Comparison of ENCODE assay signal across 19 cellular contexts in the genomic region with DNA sequence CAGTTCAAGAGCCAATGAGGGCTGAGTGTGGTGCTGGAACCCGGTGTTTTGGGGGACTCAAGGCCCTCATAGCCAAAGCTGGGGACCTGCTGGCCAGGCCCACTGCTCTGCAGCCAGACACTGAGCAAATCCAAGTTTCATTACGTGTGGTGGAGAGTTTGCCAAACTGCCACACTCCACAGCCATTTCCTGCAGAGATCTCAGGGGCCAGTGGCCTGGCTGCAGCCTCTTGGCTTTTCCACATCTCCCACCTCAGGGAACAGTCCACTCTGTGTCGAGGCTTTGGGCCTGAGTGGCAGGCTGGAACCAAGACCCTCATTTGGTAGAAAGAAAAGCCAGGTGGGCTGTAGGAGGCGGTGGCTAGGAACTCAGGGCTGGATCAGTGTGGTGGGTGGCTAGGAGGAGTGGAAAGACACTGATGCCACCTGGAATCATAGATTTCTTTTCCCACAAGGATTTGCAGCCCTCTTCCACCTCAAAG. TPM values are rescaled to one million over a fixed set of nuclear protein-coding genes. Genes with fewer than 3 reads are reported as not detected.
A peak's percentile ranks its signal among the peaks of the same experiment; 100 is the strongest.
DNase-seq lines count a peak whose midpoint lies in the region; ATAC-seq and TF ChIP-seq lines count a peak whose summit lies in the region.
"Had no signal": no experiment of that assay in that cellular context is flagged by ENCODE, and none has a peak within 500 bp of the region (broad histone marks: within the 10 kb centered on the region; RNA-seq: fewer than 3 reads in every experiment).

No MANE protein-coding gene starts in this region.

- no peak overlapping the region for H2BK5ac ChIP-seq in mesendoderm (ENCODE audit: low read length)

- DNase-seq in activated CD8-positive, alpha-beta memory T cell treated with anti-CD3 and anti-CD28 coated beads, Interleukin-2, amount 50 U/mL, for 48 hours, result peak; percentile 41
- DNase-seq in activated CD8-positive, alpha-beta memory T cell treated with anti-CD3 and anti-CD28 coated beads, Interleukin-2, amount 10 ng/mL, durations not matched to agents 7 days and 5 days, result no peak
- DNase-seq in ascending aorta (ENCODE audit: low spot score in 2 of 2) (peak; percentile 6 to 50), upper lobe of right lung (peak; percentile 51), mucosa of gallbladder (ENCODE audit: low spot score) (no peak), MG63 (no peak), mesendoderm (no peak)
- DNase-seq: effector memory CD4-positive, alpha-beta T cell; foreskin keratinocyte; NCI-H1092; testis had no signal

- no peaks in the 10 kb centered on the region for H3K79me2 ChIP-seq in mesendoderm (ENCODE audit: control insufficient read depth, insufficient read depth, low read length)
- H3K79me2 ChIP-seq: parathyroid adenoma had no signal

- TF ChIP-seq CTCF in ascending aorta (IDR thresholded peaks at IDR 0.05) (no peak), upper lobe of right lung (IDR thresholded peaks at IDR 0.05) (no peak)

- no peak overlapping the region for H3K56ac ChIP-seq in mesendoderm (ENCODE audit: low read length)

- peak overlapping the region; percentile 85 for H3K9ac ChIP-seq in muscle layer of colon (ENCODE audit: low read length)
- H3K9ac ChIP-seq in mesendoderm (ENCODE audit: low read length), result no peak overlapping the region
- H3K9ac ChIP-seq: parathyroid adenoma had no signal

- no peaks in the 10 kb centered on the region for H3K79me1 ChIP-seq in mesendoderm (ENCODE audit: low read length)

- no peak overlapping the region for H3K27ac Mint-ChIP-seq in activated CD8-positive, alpha-beta memory T cell treated with anti-CD3 and anti-CD28 coated beads, Interleukin-2, amount 10 ng/mL, durations not matched to agents 7 days and 5 days
- H3K27ac Mint-ChIP-seq: activated naive CD8-positive, alpha-beta T cell; CD8-positive, alpha-beta T cell had no signal

- H3K36me3 Mint-ChIP-seq in activated CD8-positive, alpha-beta memory T cell treated with anti-CD3 and anti-CD28 coated beads, Interleukin-2, amount 10 ng/mL, durations not matched to agents 7 days and 5 days, result no peaks in the 10 kb centered on the region
- H3K36me3 Mint-ChIP-seq: activated naive CD8-positive, alpha-beta T cell; CD8-positive, alpha-beta T cell; mesothelial cell of epicardium had no signal

- H3K27me3 ChIP-seq in ascending aorta, result peaks cover 28% of the 10 kb centered on the region
- no peaks in the 10 kb centered on the region for H3K27me3 ChIP-seq in muscle layer of colon (ENCODE audit: control insufficient read depth in 1 of 2, insufficient read depth in 2 of 2, low read length in 2 of 2)
- peaks cover 100% of the 10 kb centered on the region for H3K27me3 ChIP-seq in upper lobe of right lung
- H3K27me3 ChIP-seq in MG63, result no peaks in the 10 kb centered on the region
- peaks cover 85% of the 10 kb centered on the region for H3K27me3 ChIP-seq in mesendoderm (ENCODE audit: insufficient read depth, low read length, poor library complexity)

- peaks cover 2 to 15% of the 10 kb centered on the region in 2 donors for H3K4me1 ChIP-seq in ascending aorta
- H3K4me1 ChIP-seq in muscle layer of colon (ENCODE audit: insufficient read depth, low read length), result peaks cover 33% of the 10 kb centered on the region
- H3K4me1 ChIP-seq in upper lobe of right lung, result peaks cover 21% of the 10 kb centered on the region
- H3K4me1 ChIP-seq in mesendoderm (ENCODE audit: control insufficient read depth, low read depth, low read length), result no peaks in the 10 kb centered on the region
- H3K4me1 ChIP-seq: foreskin keratinocyte, parathyroid adenoma had no signal

- H3K27me3 Mint-ChIP-seq in activated CD8-positive, alpha-beta memory T cell treated with anti-CD3 and anti-CD28 coated beads, Interleukin-2, amount 10 ng/mL, durations not matched to agents 7 days and 5 days, result peaks cover 85% of the 10 kb centered on the region

- no peak overlapping the region for H3K4me2 ChIP-seq in mesendoderm (ENCODE audit: low read length)

- H3K4me3 ChIP-seq in ascending aorta (no peak overlapping the region), muscle layer of colon (ENCODE audit: low read depth in 1 of 2, low read length in 2 of 2) (peak overlapping the region; percentile 12 to 81), upper lobe of right lung (no peak overlapping the region), MG63 (no peak overlapping the region), mesendoderm (ENCODE audit: low read length) (no peak overlapping the region)
- H3K4me3 ChIP-seq: cardiac muscle cell, SK-N-MC, testis had no signal

- no CpG with 5 or more reads among the region's 4 CpGs for whole genome bisulfite sequencing in mesendoderm (ENCODE audit: extremely low coverage, insufficient coverage, low lambda C conversion rate)

- CTCF ChIA-PET in activated CD8-positive, alpha-beta memory T cell treated with anti-CD3 and anti-CD28 coated beads, Interleukin-2, amount 10 ng/mL, durations not matched to agents 7 days and 5 days (lab: Charles Lee), result interaction anchor here (1.2 kb wide), 1 partner anchor 19 kb away, joined by 4 read pairs; no protein-coding TSS in a partner anchor

- H3K4ac ChIP-seq in mesendoderm (ENCODE audit: low read depth, low read length), result no peak overlapping the region

- no peaks in the 10 kb centered on the region for H3K9me3 ChIP-seq in ascending aorta
- no peaks in the 10 kb centered on the region for H3K9me3 ChIP-seq in muscle layer of colon (ENCODE audit: low read length)
- no peaks in the 10 kb centered on the region for H3K9me3 ChIP-seq in upper lobe of right lung
- no peaks in the 10 kb centered on the region for H3K9me3 ChIP-seq in MG63
- H3K9me3 ChIP-seq: testis had no signal

- H4K5ac ChIP-seq in mesendoderm (ENCODE audit: low read length), result no peak overlapping the region

- H3K4me1 Mint-ChIP-seq in activated CD8-positive, alpha-beta memory T cell treated with anti-CD3 and anti-CD28 coated beads, Interleukin-2, amount 10 ng/mL, durations not matched to agents 7 days and 5 days, result peaks cover 20% of the 10 kb centered on the region

- no peaks in the 10 kb centered on the region for H3K9me3 Mint-ChIP-seq in activated CD8-positive, alpha-beta memory T cell treated with anti-CD3 and anti-CD28 coated beads, Interleukin-2, amount 10 ng/mL, durations not matched to agents 7 days and 5 days (ENCODE audit: low read depth)
- H3K9me3 Mint-ChIP-seq: CD8-positive, alpha-beta T cell; mesothelial cell of epicardium had no signal

- no peak overlapping the region for H4K8ac ChIP-seq in mesendoderm (ENCODE audit: low read depth, low read length)

- H3K4me3 Mint-ChIP-seq in activated CD8-positive, alpha-beta memory T cell treated with anti-CD3 and anti-CD28 coated beads, Interleukin-2, amount 10 ng/mL, durations not matched to agents 7 days and 5 days, result no peak overlapping the region
- H3K4me3 Mint-ChIP-seq: activated naive CD8-positive, alpha-beta T cell; CD8-positive, alpha-beta T cell had no signal

- no peak overlapping the region for H3K27ac ChIP-seq in ascending aorta
- peak overlapping the region; percentile 96 for H3K27ac ChIP-seq in muscle layer of colon (ENCODE audit: low read depth, low read length)
- no peak overlapping the region for H3K27ac ChIP-seq in upper lobe of right lung
- no peak overlapping the region for H3K27ac ChIP-seq in mesendoderm (ENCODE audit: low read depth, low read length)
- H3K27ac ChIP-seq: cardiac muscle cell, foreskin keratinocyte, parathyroid adenoma, SK-N-MC, testis had no signal

- no peak for ATAC-seq in activated CD8-positive, alpha-beta memory T cell treated with anti-CD3 and anti-CD28 coated beads, Interleukin-2, amount 10 ng/mL, durations not matched to agents 7 days and 5 days
- no peak for ATAC-seq in upper lobe of right lung
- ATAC-seq: CD8-positive, alpha-beta T cell; foreskin keratinocyte had no signal

- H2BK15ac ChIP-seq in mesendoderm (replicated peaks; ENCODE audit: low read depth), result no peak overlapping the region

- H2AK5ac ChIP-seq in mesendoderm (ENCODE audit: low read length), result no peak overlapping the region

- no peak overlapping the region for H3K23ac ChIP-seq in mesendoderm (ENCODE audit: low read length)

- H3K36me3 ChIP-seq in ascending aorta (no peaks in the 10 kb centered on the region), muscle layer of colon (ENCODE audit: insufficient read depth, low read length) (peaks cover 8% of the 10 kb centered on the region), upper lobe of right lung (no peaks in the 10 kb centered on the region), MG63 (peaks cover 4% of the 10 kb centered on the region), mesendoderm (ENCODE audit: control insufficient read depth, insufficient read depth, low read length) (no peaks in the 10 kb centered on the region)
- H3K36me3 ChIP-seq: cardiac muscle cell had no signal

- H2BK120ac ChIP-seq in mesendoderm (ENCODE audit: low read depth, low read length), result no peak overlapping the region

- intact Hi-C loops in ascending aorta (cut with DNase I) (loop anchor here (5.0 kb wide), 1 partner anchor 815 kb away; no protein-coding TSS in a partner anchor), upper lobe of right lung (cut with DNase I) (no loop called here)

- no peak overlapping the region for H3K18ac ChIP-seq in mesendoderm (ENCODE audit: low read length)

RNA-seq across cellular contexts. Expression of gene HOXA11, which starts 3.2 kb away (rescaled TPM):
- total RNA-seq in activated CD8-positive, alpha-beta memory T cell treated with anti-CD3 and anti-CD28 coated beads, Interleukin-2, amount 10 ng/mL, durations not matched to agents 7 days and 5 days, result not detected
- total RNA-seq in ascending aorta (not detected), upper lobe of right lung (not detected), mucosa of gallbladder (not detected)
- 3.2 and 3.7 TPM in 2 replicates for total RNA-seq in MG63 (2014; rRNA removed; shearing (Covaris generic); ENCODE audit: low replicate concordance)
- polyA plus RNA-seq in mesendoderm (2013, experiment 1 of 2), result not detected
- polyA plus RNA-seq in mesendoderm (2013, experiment 2 of 2), result not detected
- total RNA-seq: cardiac muscle cell; CD8-positive, alpha-beta T cell had no signal
- polyA plus RNA-seq: cardiac muscle cell had no signal

RNA-seq across cellular contexts. Expression of gene HOXA10, which starts 7.7 kb away (rescaled TPM):
- not detected for total RNA-seq in activated CD8-positive, alpha-beta memory T cell treated with anti-CD3 and anti-CD28 coated beads, Interleukin-2, amount 10 ng/mL, durations not matched to agents 7 days and 5 days
- total RNA-seq in ascending aorta (not detected), upper lobe of right lung (0.38 TPM), mucosa of gallbladder (0.12 TPM)
- total RNA-seq in MG63 (2014; rRNA removed; shearing (Covaris generic); ENCODE audit: low replicate concordance), result 18.0 and 26.7 TPM in 2 replicates
- polyA plus RNA-seq in mesendoderm (2013, experiment 1 of 2), result not detected
- polyA plus RNA-seq in mesendoderm (2013, experiment 2 of 2), result not detected
- total RNA-seq: cardiac muscle cell; CD8-positive, alpha-beta T cell had no signal
- polyA plus RNA-seq: cardiac muscle cell had no signal

RNA-seq across cellular contexts. Expression of gene HOXA9, which starts 16.5 kb away (rescaled TPM):
- total RNA-seq in activated CD8-positive, alpha-beta memory T cell treated with anti-CD3 and anti-CD28 coated beads, Interleukin-2, amount 10 ng/mL, durations not matched to agents 7 days and 5 days, result not detected
- not detected for total RNA-seq in ascending aorta
- total RNA-seq in upper lobe of right lung, result 1.2 TPM
- total RNA-seq in mucosa of gallbladder, result 0.17 TPM
- total RNA-seq in MG63 (2014; rRNA removed; shearing (Covaris generic); ENCODE audit: low replicate concordance), result 25.4 and 29.9 TPM in 2 replicates
- not detected for polyA plus RNA-seq in mesendoderm (2013, experiment 1 of 2)
- not detected for polyA plus RNA-seq in mesendoderm (2013, experiment 2 of 2)
- total RNA-seq: cardiac muscle cell; CD8-positive, alpha-beta T cell had no signal
- polyA plus RNA-seq: cardiac muscle cell had no signal

RNA-seq across cellular contexts. Expression of gene HOXA13, which starts 18.1 kb away (rescaled TPM):
- total RNA-seq in activated CD8-positive, alpha-beta memory T cell treated with anti-CD3 and anti-CD28 coated beads, Interleukin-2, amount 10 ng/mL, durations not matched to agents 7 days and 5 days, result not detected
- total RNA-seq in ascending aorta, result not detected
- not detected for total RNA-seq in upper lobe of right lung
- 0.06 TPM for total RNA-seq in mucosa of gallbladder
- 0.30 and 1.5 TPM in 2 replicates for total RNA-seq in MG63 (2014; rRNA removed; shearing (Covaris generic); ENCODE audit: low replicate concordance)
- polyA plus RNA-seq in mesendoderm (2013, experiment 1 of 2), result 0.04 TPM
- polyA plus RNA-seq in mesendoderm (2013, experiment 2 of 2), result 0.06 TPM
- total RNA-seq: cardiac muscle cell; CD8-positive, alpha-beta T cell; foreskin keratinocyte; testis had no signal
- polyA plus RNA-seq: cardiac muscle cell, foreskin keratinocyte had no signal

RNA-seq across cellular contexts. Expression of gene HOXA7, which starts 25.4 kb away (rescaled TPM):
- not detected for total RNA-seq in activated CD8-positive, alpha-beta memory T cell treated with anti-CD3 and anti-CD28 coated beads, Interleukin-2, amount 10 ng/mL, durations not matched to agents 7 days and 5 days
- total RNA-seq in ascending aorta, result 12.0 TPM
- total RNA-seq in upper lobe of right lung, result 2.9 TPM
- not detected for total RNA-seq in mucosa of gallbladder
- 0.95 and 1.7 TPM in 2 replicates for total RNA-seq in MG63 (2014; rRNA removed; shearing (Covaris generic); ENCODE audit: low replicate concordance)
- polyA plus RNA-seq in mesendoderm (2013, experiment 1 of 2), result 0.01 TPM
- not detected for polyA plus RNA-seq in mesendoderm (2013, experiment 2 of 2)
- total RNA-seq: A172; cardiac muscle cell; CD8-positive, alpha-beta T cell had no signal
- polyA plus RNA-seq: cardiac muscle cell had no signal

Comparison
In these comparisons a context has a peak if more than half of its experiments do, and no peak if none do; other contexts are left out.
1. DNase-seq: peak in activated CD8-positive, alpha-beta memory T cell treated with anti-CD3 and anti-CD28 coated beads, Interleukin-2, amount 50 U/mL, for 48 hours (single experiment), ascending aorta (2 of 2) and upper lobe of right lung (single experiment); none in activated CD8-positive, alpha-beta memory T cell treated with anti-CD3 and anti-CD28 coated beads, Interleukin-2, amount 10 ng/mL, durations not matched to agents 7 days and 5 days (single experiment), mucosa of gallbladder (single experiment), MG63 (single experiment) and mesendoderm (single experiment).
2. H3K4me3 ChIP-seq: peak in muscle layer of colon (2 of 2); none in ascending aorta (0 of 2), upper lobe of right lung (single experiment), MG63 (single experiment) and mesendoderm (single experiment).
3. RNA of gene HOXA10, which starts 7.7 kb away (total RNA-seq): 18.0 to 26.7 TPM in MG63; 0.38 TPM in upper lobe of right lung (single experiment), 0.12 TPM in mucosa of gallbladder (single experiment), not detected in ascending aorta (single experiment) and not detected in activated CD8-positive, alpha-beta memory T cell treated with anti-CD3 and anti-CD28 coated beads, Interleukin-2, amount 10 ng/mL, durations not matched to agents 7 days and 5 days; every median in the first group is over 10 times any median in the second.
4. RNA of gene HOXA9, which starts 16.5 kb away (total RNA-seq): 25.4 to 29.9 TPM in MG63; 1.2 TPM in upper lobe of right lung (single experiment), 0.17 TPM in mucosa of gallbladder (single experiment), not detected in activated CD8-positive, alpha-beta memory T cell treated with anti-CD3 and anti-CD28 coated beads, Interleukin-2, amount 10 ng/mL, durations not matched to agents 7 days and 5 days and not detected in ascending aorta (single experiment); every median in the first group is over 10 times any median in the second.